Comparison of ENCODE assay signal across 7 cellular contexts in the genomic region with DNA sequence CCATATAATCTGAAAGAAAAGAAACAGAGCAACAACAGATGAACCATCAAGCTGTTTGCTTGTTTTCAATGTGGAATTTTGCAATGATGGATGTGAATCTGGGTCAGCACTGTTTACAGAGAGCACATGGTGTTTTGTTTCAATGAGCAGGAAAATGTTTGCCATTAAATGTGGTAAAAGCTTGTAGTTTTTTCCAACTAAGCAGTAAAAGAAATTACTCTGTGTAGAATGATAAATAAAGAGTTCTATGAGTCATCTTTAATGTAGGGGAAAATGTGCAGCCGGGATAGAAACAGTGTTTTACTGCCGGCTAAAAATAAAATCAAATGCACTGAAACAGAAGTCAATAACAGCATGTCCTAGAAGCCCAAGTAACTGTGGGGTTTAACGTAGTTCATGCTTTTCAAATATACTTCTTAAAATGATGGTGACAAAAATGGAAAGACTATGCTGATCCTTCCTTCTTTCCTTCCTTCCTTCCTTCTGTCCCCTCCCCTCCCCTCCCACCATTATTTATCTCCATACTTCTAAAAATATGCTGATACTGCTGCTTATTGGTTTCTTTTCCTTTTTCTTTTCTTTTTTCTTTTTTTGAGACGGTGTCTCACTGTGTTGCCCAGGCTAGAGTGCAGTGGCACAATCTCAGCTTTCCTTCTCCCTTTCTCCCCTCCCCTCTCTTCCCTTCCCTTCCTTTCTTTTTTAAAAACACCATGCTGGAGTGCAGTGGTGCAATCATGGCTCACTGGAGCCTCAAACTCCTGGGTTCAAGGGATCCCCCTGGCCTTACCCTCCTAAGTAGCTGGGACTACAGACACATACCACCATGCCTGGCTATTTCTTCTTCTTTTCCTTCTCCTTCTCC. TPM values are rescaled to one million over a fixed set of nuclear protein-coding genes. Genes with fewer than 3 reads are reported as not detected.
DNase-seq lines count a peak whose midpoint lies in the region; ATAC-seq and TF ChIP-seq lines count a peak whose summit lies in the region.

No MANE protein-coding gene starts in this region.

- DNase-seq in LNCaP clone FGC (ENCODE audit: low read depth): peak; percentile 39
- peak; percentile 84 for DNase-seq in adipocyte (ENCODE audit: low read depth)
- peak; percentile 61 for DNase-seq in hepatocyte (ENCODE audit: low spot score)
- no peak for DNase-seq in thyroid gland
- no peak for DNase-seq in SKM-1 treated with dmso at 0.1 percent for 144 hours (lab: John Stamatoyannopoulos, UW; ENCODE audit: unreplicated experiment)

- WGBS in hepatocyte (ENCODE audit: low lambda C conversion rate, missing lambda C conversion rate): 29% methylated on average over 4 of the region's 4 CpGs
- 57 to 61% methylated on average over 4 of the region's 4 CpGs for WGBS in thyroid gland, 2 donors

- intact Hi-C loops in thyroid gland (cut with DNase I): no loop called here

- no peak for ATAC-seq in HG03342 (IDR thresholded peaks at IDR 0.05; ENCODE audit: unreplicated experiment)
- ATAC-seq in GM18858 (IDR thresholded peaks at IDR 0.05; ENCODE audit: unreplicated experiment): no peak

- H3K27me3 ChIP-seq in adipocyte (replicated peaks; ENCODE audit: control insufficient read depth, insufficient read depth, low read length) (no peaks in the 10 kb centered on the region), hepatocyte (no peaks in the 10 kb centered on the region), thyroid gland (no peaks in the 10 kb centered on the region)

- peak overlapping the region; percentile 82 for H3K9ac ChIP-seq in adipocyte (ENCODE audit: low read length)

- H3K9me3 ChIP-seq in adipocyte (ENCODE audit: control insufficient read depth, low read length) (no peaks in the 10 kb centered on the region), hepatocyte (ENCODE audit: low read depth) (no peaks in the 10 kb centered on the region), thyroid gland (no peaks in the 10 kb centered on the region)

- no peaks in the 10 kb centered on the region for H4K20me1 ChIP-seq in hepatocyte (ENCODE audit: insufficient read depth, poor library complexity, severe bottlenecking)

- TF ChIP-seq POLR2A in thyroid gland (IDR thresholded peaks at IDR 0.05): no peak

- TF ChIP-seq CTCF in LNCaP clone FGC (IDR thresholded peaks at IDR 0.05; ENCODE audit: control insufficient read depth, extremely low read depth, insufficient read depth) (no peak), hepatocyte (IDR thresholded peaks at IDR 0.05; ENCODE audit: poor library complexity) (no peak), thyroid gland (IDR thresholded peaks at IDR 0.05) (no peak)

- H3K9me2 ChIP-seq in hepatocyte (replicated peaks; ENCODE audit: insufficient read depth): no peaks in the 10 kb centered on the region

- H3K27ac ChIP-seq in hepatocyte (peak overlapping the region; percentile 92), thyroid gland (peak overlapping the region; percentile 18 to 54 (median 46))

- H2AFZ ChIP-seq in hepatocyte: no peak overlapping the region

- no peaks in the 10 kb centered on the region for H3K79me2 ChIP-seq in hepatocyte

- peak overlapping the region; percentile 68 for H3K4me2 ChIP-seq in hepatocyte

- H3K36me3 ChIP-seq in adipocyte (ENCODE audit: control insufficient read depth, insufficient read depth, low read length, severe bottlenecking) (no peaks in the 10 kb centered on the region), hepatocyte (replicated peaks; ENCODE audit: insufficient read depth, low read depth) (no peaks in the 10 kb centered on the region), thyroid gland (no peaks in the 10 kb centered on the region)

- H3K4me3 ChIP-seq in LNCaP clone FGC (ENCODE audit: low read depth, low read length) (no peak overlapping the region), adipocyte (ENCODE audit: low read length) (peak overlapping the region; percentile 74), hepatocyte (no peak overlapping the region), thyroid gland (replicated peaks in 1 of 3) (no peak overlapping the region)

- peaks cover 18% of the 10 kb centered on the region for H3K4me1 ChIP-seq in adipocyte (ENCODE audit: control insufficient read depth, insufficient read depth, low read length)
- peaks cover 29% of the 10 kb centered on the region for H3K4me1 ChIP-seq in hepatocyte (ENCODE audit: insufficient read depth)
- H3K4me1 ChIP-seq in thyroid gland: peaks cover 0 to 15% of the 10 kb centered on the region in 2 donors

RNA-seq across cellular contexts. Expression of a gene that starts 6.3 kb away (rescaled TPM):
- total RNA-seq in hepatocyte (53.6 and 66.1 TPM in 2 replicates), thyroid gland (10 to 100 TPM; 53.3 to 65.7 (median 64.0) TPM)
- polyA plus RNA-seq in hepatocyte: 108 and 126 TPM in 2 replicates

RNA-seq across cellular contexts. Expression of a gene that starts 41.4 kb away (rescaled TPM):
- total RNA-seq in hepatocyte (25.4 and 27.8 TPM in 2 replicates), thyroid gland (10 to 100 TPM; 23.6 to 35.2 (median 27.2) TPM)
- polyA plus RNA-seq in hepatocyte: 12.9 and 14.6 TPM in 2 replicates

RNA-seq across cellular contexts. Expression of a gene that starts 41.5 kb away (rescaled TPM):
- total RNA-seq in hepatocyte: 1.0 TPM in 1 of 2 replicates, not detected in the other
- polyA plus RNA-seq in hepatocyte: not detected in 2 replicates
- 1 to 10 TPM in 2 of 4 donors, under 1 TPM in 2; 0.34 to 1.6 (median 1.1) TPM for total RNA-seq in thyroid gland

Comparison
In these comparisons a context has a peak if more than half of its experiments do, and no peak if none do; other contexts are left out.
1. DNase-seq: peak in LNCaP clone FGC (single experiment), adipocyte (single experiment) and hepatocyte (single experiment); none in thyroid gland (0 of 2) and SKM-1 treated with dmso at 0.1 percent for 144 hours (single experiment).